8 cellular contexts compared by ENCODE assay signal in genomic region chr5:168579206-168579986, GRCh38. TPM values are rescaled to one million over a fixed set of nuclear protein-coding genes. Genes with fewer than 3 reads are reported as not detected.
DNase-seq lines count a peak whose midpoint lies in the region; ATAC-seq, FAIRE-seq and TF ChIP-seq lines count a peak whose summit lies in the region.

PANK3 (minus strand) TSS chr5:168579368; CDS start chr5:168579283, 85 bp downstream.

- 0 to 1% (median 0%) methylated on average over 50 to 76 of the region's 76 CpGs for WGBS in small intestine, 3 donors

- peaks cover 38% of the 10 kb centered on the region for H3K4me1 Mint-ChIP-seq in WTC11

- no peak for TF ChIP-seq CTCF in AG04450 (IDR thresholded peaks at IDR 0.05; ENCODE audit: low read depth, low read length)
- TF ChIP-seq CTCF in WTC11 (IDR thresholded peaks at IDR 0.05): no peak
- TF ChIP-seq CTCF in cardiac fibroblast (IDR thresholded peaks at IDR 0.05; ENCODE audit: low read depth, low read length): no peak

- H3K27me3 ChIP-seq in AG04450 (ENCODE audit: control insufficient read depth, insufficient read depth, low read length) (no peaks in the 10 kb centered on the region), small intestine (ENCODE audit: control insufficient read depth in 2 of 2, insufficient read depth in 2 of 2, low read length in 2 of 2) (no peaks in the 10 kb centered on the region)

- ATAC-seq in GM18909 (IDR thresholded peaks at IDR 0.05; ENCODE audit: poor library complexity, unreplicated experiment) (peak; percentile 95), HG03175 (IDR thresholded peaks at IDR 0.05; ENCODE audit: unreplicated experiment) (peak; percentile 92), WTC11 (peak; percentile 99)

- H3K27ac ChIP-seq in AG04450 (ENCODE audit: low read depth, low read length) (peak within 1 kb of the TSS; percentile 91), small intestine (ENCODE audit: low read depth in 1 of 2, low read length in 1 of 2) (peak within 1 kb of the TSS; percentile 82 to 97)

- no peaks in the 10 kb centered on the region; the same call in 1 of the 2 replicates for H3K9me3 ChIP-seq in AG04450 (ENCODE audit: control insufficient read depth, insufficient read depth, low read length)
- H3K9me3 ChIP-seq in small intestine (ENCODE audit: control insufficient read depth, low read depth): no peaks in the 10 kb centered on the region

- no peaks in the 10 kb centered on the region; the same call in 1 of the 2 replicates for H3K9me3 Mint-ChIP-seq in WTC11

- peak within 1 kb of the TSS; percentile 96 for H3K4me3 Mint-ChIP-seq in WTC11

- POLR2A ChIA-PET in AG04450 (lab: Yijun Ruan, JAX): interaction anchor here (0.7 kb wide), 1 partner anchor 45 kb away, joined by 3 read pairs; no protein-coding TSS in a partner anchor
- POLR2A ChIA-PET in WTC11 (lab: Charles Lee): interaction anchor here (0.6 kb wide), 2 partner anchors 249 to 627 kb away, joined by 3 read pairs; no protein-coding TSS in a partner anchor

- CTCF ChIA-PET in AG04450 (lab: Charles Lee): interaction anchor here (0.6 to 0.7 kb wide), 2 partner anchors 95 to 360 kb away, joined by 3 to 9 read pairs; no protein-coding TSS in a partner anchor
- CTCF ChIA-PET in WTC11 (lab: Charles Lee): interaction anchor here (0.6 to 1.0 kb wide), 2 partner anchors 21 to 25 kb away, joined by 3 read pairs; no protein-coding TSS in a partner anchor

- H3K4me1 ChIP-seq in small intestine (ENCODE audit: control insufficient read depth in 2 of 2, insufficient read depth in 1 of 2, low read depth in 1 of 2, low read length in 1 of 2): peaks cover 4 to 7% of the 10 kb centered on the region in 2 donors

- H3K36me3 Mint-ChIP-seq in WTC11: peaks cover 12% of the 10 kb centered on the region

- peak within 1 kb of the TSS; percentile 98 for H3K27ac Mint-ChIP-seq in WTC11

- no peaks in the 10 kb centered on the region for H3K36me3 ChIP-seq in small intestine (ENCODE audit: control insufficient read depth in 2 of 2, insufficient read depth in 2 of 2, low read length in 2 of 2)

- DNase-seq in AG04450 (ENCODE audit: low read depth, low spot score) (peak; percentile 98), NCI-H226 (peak; percentile 100), WTC11 (ENCODE audit: low spot score) (peak; percentile 98), cardiac fibroblast (ENCODE audit: low read depth in 2 of 2) (peak; percentile 99 to 100), iPS-NIHi11 (ENCODE audit: low spot score) (peak; percentile 97), small intestine (peak; percentile 99)

- H3K4me3 ChIP-seq in AG04450 (ENCODE audit: low read depth, low read length) (peak within 1 kb of the TSS; percentile 95), cardiac fibroblast (replicated peaks in 1 of 2; ENCODE audit: low read depth in 2 of 2, low read length in 2 of 2) (peak within 1 kb of the TSS; percentile 86 to 97), small intestine (ENCODE audit: low read depth in 1 of 2, low read length in 2 of 2) (peak within 1 kb of the TSS; percentile 69 to 77)

- no peak for FAIRE-seq in small intestine (lab: Jason Lieb, UNC)

- H3K27me3 Mint-ChIP-seq in WTC11 (ENCODE audit: low read depth): no peaks in the 10 kb centered on the region; the same call in 1 of the 2 replicates

TF ChIP-seq in WTC11, 78 proteins besides CTCF, POLR2A, EP300 and RAD21 (continues in another document):
- TF ChIP-seq ETV6 (CRISPR knock-in tag; IDR thresholded peaks at IDR 0.05) (0 out of 2 replicates have a peak, but pooled peaks have one; percentile 40), CREM (CRISPR knock-in tag; IDR thresholded peaks at IDR 0.05) (0 out of 2 replicates have a peak, but pooled peaks have one; percentile 46), GABPB1 (CRISPR knock-in tag; IDR thresholded peaks at IDR 0.05) (peak; percentile 77), OVOL2 (CRISPR knock-in tag; IDR thresholded peaks at IDR 0.05; ENCODE audit: borderline replicate concordance) (0 out of 2 replicates have a peak, but pooled peaks have one; percentile 51), NFYB (CRISPR knock-in tag; conservative IDR thresholded peaks at IDR 0.05; ENCODE audit: low read depth) (peak; percentile 46; the same call in 1 of the 2 replicates), USF1 (CRISPR knock-in tag; IDR thresholded peaks at IDR 0.05) (peak; percentile 99), FOXP1 (CRISPR knock-in tag; IDR thresholded peaks at IDR 0.05; ENCODE audit: borderline replicate concordance) (peak; percentile 27; the same call in 1 of the 2 replicates), MYBL2 (CRISPR knock-in tag; IDR thresholded peaks at IDR 0.05) (peak; percentile 34; the same call in 1 of the 2 replicates), SP1 (CRISPR knock-in tag; conservative IDR thresholded peaks at IDR 0.05) (peak; percentile 95)
- TF ChIP-seq, protein P1, sequence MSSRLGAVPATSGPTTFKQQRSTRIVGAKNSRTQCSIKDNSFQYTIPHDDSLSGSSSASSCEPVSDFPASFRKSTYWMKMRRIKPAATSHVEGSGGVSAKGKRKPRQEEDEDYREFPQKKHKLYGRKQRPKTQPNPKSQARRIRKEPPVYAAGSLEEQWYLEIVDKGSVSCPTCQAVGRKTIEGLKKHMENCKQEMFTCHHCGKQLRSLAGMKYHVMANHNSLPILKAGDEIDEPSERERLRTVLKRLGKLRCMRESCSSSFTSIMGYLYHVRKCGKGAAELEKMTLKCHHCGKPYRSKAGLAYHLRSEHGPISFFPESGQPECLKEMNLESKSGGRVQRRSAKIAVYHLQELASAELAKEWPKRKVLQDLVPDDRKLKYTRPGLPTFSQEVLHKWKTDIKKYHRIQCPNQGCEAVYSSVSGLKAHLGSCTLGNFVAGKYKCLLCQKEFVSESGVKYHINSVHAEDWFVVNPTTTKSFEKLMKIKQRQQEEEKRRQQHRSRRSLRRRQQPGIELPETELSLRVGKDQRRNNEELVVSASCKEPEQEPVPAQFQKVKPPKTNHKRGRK (CRISPR knock-in tag; IDR thresholded peaks at IDR 0.05; ENCODE audit: borderline replicate concordance): no peak
- TF ChIP-seq, protein P2, sequence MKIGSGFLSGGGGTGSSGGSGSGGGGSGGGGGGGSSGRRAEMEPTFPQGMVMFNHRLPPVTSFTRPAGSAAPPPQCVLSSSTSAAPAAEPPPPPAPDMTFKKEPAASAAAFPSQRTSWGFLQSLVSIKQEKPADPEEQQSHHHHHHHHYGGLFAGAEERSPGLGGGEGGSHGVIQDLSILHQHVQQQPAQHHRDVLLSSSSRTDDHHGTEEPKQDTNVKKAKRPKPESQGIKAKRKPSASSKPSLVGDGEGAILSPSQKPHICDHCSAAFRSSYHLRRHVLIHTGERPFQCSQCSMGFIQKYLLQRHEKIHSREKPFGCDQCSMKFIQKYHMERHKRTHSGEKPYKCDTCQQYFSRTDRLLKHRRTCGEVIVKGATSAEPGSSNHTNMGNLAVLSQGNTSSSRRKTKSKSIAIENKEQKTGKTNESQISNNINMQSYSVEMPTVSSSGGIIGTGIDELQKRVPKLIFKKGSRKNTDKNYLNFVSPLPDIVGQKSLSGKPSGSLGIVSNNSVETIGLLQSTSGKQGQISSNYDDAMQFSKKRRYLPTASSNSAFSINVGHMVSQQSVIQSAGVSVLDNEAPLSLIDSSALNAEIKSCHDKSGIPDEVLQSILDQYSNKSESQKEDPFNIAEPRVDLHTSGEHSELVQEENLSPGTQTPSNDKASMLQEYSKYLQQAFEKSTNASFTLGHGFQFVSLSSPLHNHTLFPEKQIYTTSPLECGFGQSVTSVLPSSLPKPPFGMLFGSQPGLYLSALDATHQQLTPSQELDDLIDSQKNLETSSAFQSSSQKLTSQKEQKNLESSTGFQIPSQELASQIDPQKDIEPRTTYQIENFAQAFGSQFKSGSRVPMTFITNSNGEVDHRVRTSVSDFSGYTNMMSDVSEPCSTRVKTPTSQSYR (CRISPR knock-in tag; IDR thresholded peaks at IDR 0.05): no peak
- TF ChIP-seq, protein P3, sequence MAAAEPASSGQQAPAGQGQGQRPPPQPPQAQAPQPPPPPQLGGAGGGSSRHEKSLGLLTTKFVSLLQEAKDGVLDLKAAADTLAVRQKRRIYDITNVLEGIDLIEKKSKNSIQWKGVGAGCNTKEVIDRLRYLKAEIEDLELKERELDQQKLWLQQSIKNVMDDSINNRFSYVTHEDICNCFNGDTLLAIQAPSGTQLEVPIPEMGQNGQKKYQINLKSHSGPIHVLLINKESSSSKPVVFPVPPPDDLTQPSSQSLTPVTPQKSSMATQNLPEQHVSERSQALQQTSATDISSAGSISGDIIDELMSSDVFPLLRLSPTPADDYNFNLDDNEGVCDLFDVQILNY (CRISPR knock-in tag; IDR thresholded peaks at IDR 0.05): peak; percentile 42; the same call in 1 of the 2 replicates
- TF ChIP-seq, protein P4, sequence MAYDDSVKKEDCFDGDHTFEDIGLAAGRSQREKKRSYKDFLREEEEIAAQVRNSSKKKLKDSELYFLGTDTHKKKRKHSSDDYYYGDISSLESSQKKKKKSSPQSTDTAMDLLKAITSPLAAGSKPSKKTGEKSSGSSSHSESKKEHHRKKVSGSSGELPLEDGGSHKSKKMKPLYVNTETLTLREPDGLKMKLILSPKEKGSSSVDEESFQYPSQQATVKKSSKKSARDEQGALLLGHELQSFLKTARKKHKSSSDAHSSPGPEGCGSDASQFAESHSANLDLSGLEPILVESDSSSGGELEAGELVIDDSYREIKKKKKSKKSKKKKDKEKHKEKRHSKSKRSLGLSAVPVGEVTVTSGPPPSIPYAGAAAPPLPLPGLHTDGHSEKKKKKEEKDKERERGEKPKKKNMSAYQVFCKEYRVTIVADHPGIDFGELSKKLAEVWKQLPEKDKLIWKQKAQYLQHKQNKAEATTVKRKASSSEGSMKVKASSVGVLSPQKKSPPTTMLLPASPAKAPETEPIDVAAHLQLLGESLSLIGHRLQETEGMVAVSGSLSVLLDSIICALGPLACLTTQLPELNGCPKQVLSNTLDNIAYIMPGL (CRISPR knock-in tag; IDR thresholded peaks at IDR 0.05): 0 out of 2 replicates have a peak, but pooled peaks have one; percentile 52
- TF ChIP-seq, protein P5, sequence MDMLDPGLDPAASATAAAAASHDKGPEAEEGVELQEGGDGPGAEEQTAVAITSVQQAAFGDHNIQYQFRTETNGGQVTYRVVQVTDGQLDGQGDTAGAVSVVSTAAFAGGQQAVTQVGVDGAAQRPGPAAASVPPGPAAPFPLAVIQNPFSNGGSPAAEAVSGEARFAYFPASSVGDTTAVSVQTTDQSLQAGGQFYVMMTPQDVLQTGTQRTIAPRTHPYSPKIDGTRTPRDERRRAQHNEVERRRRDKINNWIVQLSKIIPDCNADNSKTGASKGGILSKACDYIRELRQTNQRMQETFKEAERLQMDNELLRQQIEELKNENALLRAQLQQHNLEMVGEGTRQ (CRISPR knock-in tag; IDR thresholded peaks at IDR 0.05): peak; percentile 100

RNA-seq across cellular contexts. Expression of gene PANK3, which starts in this region (rescaled TPM):
- polyA plus RNA-seq in AG04450 (2011; rRNA removed): 17.3 and 20.2 TPM in 2 replicates
- 11.2 and 20.9 TPM in 2 replicates for polyA minus RNA-seq in AG04450 (2011; rRNA and poly(A)+ RNA removed)
- total RNA-seq in WTC11 (2021): 76.7 to 90.2 TPM (median 81.8 TPM) in 3 replicates
- polyA plus RNA-seq in small intestine: 10 to 100 TPM; 16.3 to 32.0 (median 18.4) TPM

Comparison
In these comparisons a context has a peak if more than half of its experiments do, and no peak if none do; other contexts are left out.
1. Peak in every context shown above with its lines: DNase-seq, ATAC-seq, H3K4me3 ChIP-seq and H3K27ac ChIP-seq.